8 cellular contexts compared by ENCODE assay signal in genomic region chr2:85132392-85132791, GRCh38. TPM values are rescaled to one million over a fixed set of nuclear protein-coding genes. Genes with fewer than 3 reads are reported as not detected.
DNase-seq lines count a peak whose midpoint lies in the region; ATAC-seq lines count a peak whose summit lies in the region.

No MANE protein-coding gene starts in this region.

- H3K4me1 Mint-ChIP-seq in activated T-helper 1 cell treated with anti-CD3 and anti-CD28 coated beads, Interleukin-12 subunit alpha, Interleukin-12 subunit beta, Interleukin-2, Interleukin-4 antibody, amounts not matched to agents 30 ng/mL and 10 ng/mL and 1 ng/mL, durations not matched to agents 14 hours and 24 hours and 36 hours (ENCODE audit: low read depth) = peaks cover 8% of the 10 kb centered on the region
- H3K4me1 Mint-ChIP-seq in stimulated activated naive CD8-positive, alpha-beta T cell treated with anti-CD3 and anti-CD28 coated beads, Interleukin-15, amount 100 ng/mL, for 72 hours = peaks cover 10% of the 10 kb centered on the region

- no peaks in the 10 kb centered on the region for H3K27me3 ChIP-seq in iPS-15b (ENCODE audit: control insufficient read depth, insufficient read depth, low read length)

- intact Hi-C loops in activated T-helper 1 cell treated with anti-CD3 and anti-CD28 coated beads, Interleukin-12 subunit alpha, Interleukin-12 subunit beta, Interleukin-2, Interleukin-4 antibody, amounts not matched to agents 30 ng/mL and 10 ng/mL and 1 ng/mL, durations not matched to agents 14 hours and 24 hours and 36 hours (cut with micrococcal nuclease) = loop anchor here (5.0 kb wide), 1 partner anchor 155 kb away; no protein-coding TSS in a partner anchor

- H3K36me3 Mint-ChIP-seq in activated T-helper 1 cell treated with anti-CD3 and anti-CD28 coated beads, Interleukin-12 subunit alpha, Interleukin-12 subunit beta, Interleukin-2, Interleukin-4 antibody, amounts not matched to agents 30 ng/mL and 10 ng/mL and 1 ng/mL, durations not matched to agents 14 hours and 24 hours and 36 hours (ENCODE audit: low read depth) = no peaks in the 10 kb centered on the region

- peak; percentile 43 for DNase-seq in NCI-H2227 (lab: John Stamatoyannopoulos, UW; ENCODE audit: unreplicated experiment)
- no peak for DNase-seq in NCI-H2227 treated with DMSO at 0.1 percent for 48 hours (lab: John Stamatoyannopoulos, UW)
- no peak for DNase-seq in activated T-helper 1 cell treated with anti-CD3 and anti-CD28 coated beads, Interleukin-12 subunit alpha, Interleukin-12 subunit beta, Interleukin-2, Interleukin-4 antibody, amounts not matched to agents 30 ng/mL and 10 ng/mL and 1 ng/mL, durations not matched to agents 14 hours and 24 hours and 36 hours (ENCODE audit: low spot score)
- no peak for DNase-seq in stimulated activated naive CD8-positive, alpha-beta T cell treated with anti-CD3 and anti-CD28 coated beads, Interleukin-15, amount 100 ng/mL, for 72 hours
- no peak for DNase-seq in MV-4-11 (lab: John Stamatoyannopoulos, UW)
- DNase-seq in effector CD8-positive, alpha-beta T cell (lab: John Stamatoyannopoulos, UW) = no peak

- no peaks in the 10 kb centered on the region for H3K9me3 ChIP-seq in iPS-15b (ENCODE audit: control insufficient read depth, insufficient read depth, low read length)

- no peak for ATAC-seq in stimulated activated naive CD8-positive, alpha-beta T cell treated with anti-CD3 and anti-CD28 coated beads, Interleukin-15, amount 100 ng/mL, for 72 hours
- no peak for ATAC-seq in HG03108 (IDR thresholded peaks at IDR 0.05; ENCODE audit: unreplicated experiment)

- H3K27me3 Mint-ChIP-seq in activated T-helper 1 cell treated with anti-CD3 and anti-CD28 coated beads, Interleukin-12 subunit alpha, Interleukin-12 subunit beta, Interleukin-2, Interleukin-4 antibody, amounts not matched to agents 30 ng/mL and 10 ng/mL and 1 ng/mL, durations not matched to agents 14 hours and 24 hours and 36 hours (ENCODE audit: insufficient read depth) = peaks cover 56% of the 10 kb centered on the region
- peaks cover 71% of the 10 kb centered on the region for H3K27me3 Mint-ChIP-seq in stimulated activated naive CD8-positive, alpha-beta T cell treated with anti-CD3 and anti-CD28 coated beads, Interleukin-15, amount 100 ng/mL, for 72 hours

- H3K4me3 Mint-ChIP-seq in activated T-helper 1 cell treated with anti-CD3 and anti-CD28 coated beads, Interleukin-12 subunit alpha, Interleukin-12 subunit beta, Interleukin-2, Interleukin-4 antibody, amounts not matched to agents 30 ng/mL and 10 ng/mL and 1 ng/mL, durations not matched to agents 14 hours and 24 hours and 36 hours = peak overlapping the region; percentile 72
- peak overlapping the region; percentile 79 for H3K4me3 Mint-ChIP-seq in stimulated activated naive CD8-positive, alpha-beta T cell treated with anti-CD3 and anti-CD28 coated beads, Interleukin-15, amount 100 ng/mL, for 72 hours

- no peaks in the 10 kb centered on the region for H3K9me3 Mint-ChIP-seq in activated T-helper 1 cell treated with anti-CD3 and anti-CD28 coated beads, Interleukin-12 subunit alpha, Interleukin-12 subunit beta, Interleukin-2, Interleukin-4 antibody, amounts not matched to agents 30 ng/mL and 10 ng/mL and 1 ng/mL, durations not matched to agents 14 hours and 24 hours and 36 hours
- H3K9me3 Mint-ChIP-seq in stimulated activated naive CD8-positive, alpha-beta T cell treated with anti-CD3 and anti-CD28 coated beads, Interleukin-15, amount 100 ng/mL, for 72 hours = no peaks in the 10 kb centered on the region

- no peak overlapping the region for H3K27ac Mint-ChIP-seq in activated T-helper 1 cell treated with anti-CD3 and anti-CD28 coated beads, Interleukin-12 subunit alpha, Interleukin-12 subunit beta, Interleukin-2, Interleukin-4 antibody, amounts not matched to agents 30 ng/mL and 10 ng/mL and 1 ng/mL, durations not matched to agents 14 hours and 24 hours and 36 hours
- no peak overlapping the region for H3K27ac Mint-ChIP-seq in stimulated activated naive CD8-positive, alpha-beta T cell treated with anti-CD3 and anti-CD28 coated beads, Interleukin-15, amount 100 ng/mL, for 72 hours

- no peaks in the 10 kb centered on the region for H3K36me3 ChIP-seq in iPS-15b (ENCODE audit: control insufficient read depth, insufficient read depth, low read length)

- peaks cover 14% of the 10 kb centered on the region for H3K4me1 ChIP-seq in iPS-15b (ENCODE audit: control insufficient read depth, insufficient read depth, low read length)

- H3K9ac ChIP-seq in iPS-15b (ENCODE audit: low read depth, low read length) = no peak overlapping the region

- peak overlapping the region; percentile 61 for H3K4me3 ChIP-seq in iPS-15b (ENCODE audit: low read depth, low read length)

RNA-seq across cellular contexts. Expression of gene TCF7L1, which starts 0.8 kb away (rescaled TPM):
- total RNA-seq in activated T-helper 1 cell treated with anti-CD3 and anti-CD28 coated beads, Interleukin-12 subunit alpha, Interleukin-12 subunit beta, Interleukin-2, Interleukin-4 antibody, amounts not matched to agents 30 ng/mL and 10 ng/mL and 1 ng/mL, durations not matched to agents 14 hours and 24 hours and 36 hours = not detected in 2 replicates
